Comparison of ENCODE assay signal across 23 cellular contexts in genomic region chrX:11449613-11450012, GRCh38.
"Had no signal": no experiment of that assay in that cellular context is flagged by ENCODE, and none has a peak within 500 bp of the region (broad histone marks: within the 10 kb centered on the region; RNA-seq: fewer than 3 reads in every experiment).

No MANE protein-coding gene starts in this region.

- ATAC-seq: activated CD4-positive, alpha-beta T cell treated with anti-CD3 and anti-CD28 coated beads for 36 hours; activated CD8-positive, alpha-beta T cell treated with anti-CD3 and anti-CD28 coated beads for 36 hours; activated T-cell treated with anti-CD3 and anti-CD28 coated beads, Interleukin-2, amount 50 U/mL, for 72 hours; T-helper 17 cell had no signal

- DNase-seq: activated CD4-positive, alpha-beta T cell treated with anti-CD3 and anti-CD28 coated beads for 36 hours; activated CD4-positive, CD25-positive, alpha-beta regulatory T cell; activated CD8-positive, alpha-beta memory T cell treated with anti-CD3 and anti-CD28 coated beads, Interleukin-2, amount 50 U/mL, for 4 hours; activated CD8-positive, alpha-beta T cell treated with anti-CD3 and anti-CD28 coated beads for 36 hours; activated gamma-delta T cell treated with Interleukin-2 at 50 U/mL for 16 hours; activated naive CD4-positive, alpha-beta T cell treated with anti-CD3 and anti-CD28 coated beads, Interleukin-2, amount 10 ng/mL, durations not matched to agents 7 days and 5 days; activated naive CD8-positive, alpha-beta T cell treated with anti-CD3 and anti-CD28 coated beads for 36 hours; activated T-cell treated with anti-CD3 and anti-CD28 coated beads, Interleukin-2, amount 50 U/mL, for 72 hours; caudate nucleus; KG1; MV-4-11; NCI-H1092 treated with DMSO at 0.1 percent for 48 hours; NCI-H1417 treated with DMSO at 0.1 percent for 48 hours; NCI-H1694; NCI-H2029; NCI-H2107; NCI-H345; NCI-H510A; NCI-H526 treated with DMSO at 0.1 percent for 48 hours; NCI-H82; SIG-M5; T-helper 17 cell; T-helper 9 cell had no signal
